Comparison of ENCODE assay signal across 1 cellular context in genomic region chr19:4811328-4812131, GRCh38.
TF ChIP-seq lines count a peak whose summit lies in the region.

No MANE protein-coding gene starts in this region.

TF ChIP-seq in GM23338, 12 proteins besides CTCF, POLR2A, EP300 and RAD21 (continued from another document):
- TF ChIP-seq ZNF462 (CRISPR knock-in tag; IDR thresholded peaks at IDR 0.05) (no peak), ETS1 (IDR thresholded peaks at IDR 0.05) (no peak), EZH2phosphoT487 (IDR thresholded peaks at IDR 0.05; ENCODE audit: unreplicated experiment) (no peak), STAT1 (IDR thresholded peaks at IDR 0.05; ENCODE audit: unreplicated experiment) (no peak), ZNF331 (CRISPR knock-in tag; IDR thresholded peaks at IDR 0.05; ENCODE audit: low read depth) (no peak), EZH2 (IDR thresholded peaks at IDR 0.05; ENCODE audit: low read depth, unreplicated experiment) (no peak)
- TF ChIP-seq, protein P1, sequence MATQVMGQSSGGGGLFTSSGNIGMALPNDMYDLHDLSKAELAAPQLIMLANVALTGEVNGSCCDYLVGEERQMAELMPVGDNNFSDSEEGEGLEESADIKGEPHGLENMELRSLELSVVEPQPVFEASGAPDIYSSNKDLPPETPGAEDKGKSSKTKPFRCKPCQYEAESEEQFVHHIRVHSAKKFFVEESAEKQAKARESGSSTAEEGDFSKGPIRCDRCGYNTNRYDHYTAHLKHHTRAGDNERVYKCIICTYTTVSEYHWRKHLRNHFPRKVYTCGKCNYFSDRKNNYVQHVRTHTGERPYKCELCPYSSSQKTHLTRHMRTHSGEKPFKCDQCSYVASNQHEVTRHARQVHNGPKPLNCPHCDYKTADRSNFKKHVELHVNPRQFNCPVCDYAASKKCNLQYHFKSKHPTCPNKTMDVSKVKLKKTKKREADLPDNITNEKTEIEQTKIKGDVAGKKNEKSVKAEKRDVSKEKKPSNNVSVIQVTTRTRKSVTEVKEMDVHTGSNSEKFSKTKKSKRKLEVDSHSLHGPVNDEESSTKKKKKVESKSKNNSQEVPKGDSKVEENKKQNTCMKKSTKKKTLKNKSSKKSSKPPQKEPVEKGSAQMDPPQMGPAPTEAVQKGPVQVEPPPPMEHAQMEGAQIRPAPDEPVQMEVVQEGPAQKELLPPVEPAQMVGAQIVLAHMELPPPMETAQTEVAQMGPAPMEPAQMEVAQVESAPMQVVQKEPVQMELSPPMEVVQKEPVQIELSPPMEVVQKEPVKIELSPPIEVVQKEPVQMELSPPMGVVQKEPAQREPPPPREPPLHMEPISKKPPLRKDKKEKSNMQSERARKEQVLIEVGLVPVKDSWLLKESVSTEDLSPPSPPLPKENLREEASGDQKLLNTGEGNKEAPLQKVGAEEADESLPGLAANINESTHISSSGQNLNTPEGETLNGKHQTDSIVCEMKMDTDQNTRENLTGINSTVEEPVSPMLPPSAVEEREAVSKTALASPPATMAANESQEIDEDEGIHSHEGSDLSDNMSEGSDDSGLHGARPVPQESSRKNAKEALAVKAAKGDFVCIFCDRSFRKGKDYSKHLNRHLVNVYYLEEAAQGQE (IDR thresholded peaks at IDR 0.05; ENCODE audit: unreplicated experiment), result no peak
